In the genomic region with DNA sequence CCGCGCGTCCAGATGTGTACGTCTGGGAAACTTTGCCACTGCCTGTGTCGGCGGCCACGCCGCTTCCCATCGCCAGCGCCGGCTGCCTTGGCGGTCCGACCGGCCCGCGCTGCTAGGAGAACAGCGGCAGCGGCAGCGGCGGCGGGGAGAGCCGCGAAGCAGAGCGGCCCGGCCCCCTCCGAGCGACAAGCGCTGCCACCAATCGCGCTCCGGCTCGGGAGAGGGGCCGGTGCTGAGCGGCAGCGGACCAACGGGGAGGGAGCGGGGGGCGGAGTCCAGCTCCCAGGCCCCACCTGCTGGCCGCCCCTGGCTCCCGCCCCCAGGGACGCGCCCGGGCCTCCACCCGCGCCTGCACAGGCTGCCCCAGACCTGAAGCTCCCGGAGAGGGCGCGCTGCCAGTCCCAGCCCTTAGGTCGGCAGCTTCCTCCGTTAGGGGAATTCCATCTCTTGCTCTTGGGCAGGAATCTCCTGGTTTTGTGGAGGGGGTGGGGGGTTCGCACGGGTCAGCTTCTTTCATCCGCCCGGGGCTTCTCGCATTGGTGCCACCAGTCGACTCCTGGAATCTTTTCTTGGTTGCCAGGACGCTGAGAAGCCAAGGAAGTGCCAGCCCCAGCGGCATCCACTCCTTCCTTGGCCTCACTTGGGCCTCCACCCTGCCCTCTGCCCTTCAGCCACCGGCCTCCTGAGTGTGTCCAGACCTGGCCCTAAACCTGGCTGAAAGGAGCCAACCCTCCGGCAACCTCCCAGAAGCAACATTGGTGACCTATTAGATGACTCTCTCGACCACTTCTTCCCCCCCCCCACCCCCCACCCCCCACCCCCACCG, we compare ENCODE assay signal across 8 cellular contexts. TPM values are rescaled to one million over a fixed set of nuclear protein-coding genes. Genes with fewer than 3 reads are reported as not detected.
DNase-seq lines count a peak whose midpoint lies in the region; ATAC-seq and TF ChIP-seq lines count a peak whose summit lies in the region.

A gene (minus strand): TSS at position 125 of the 826 bp plus-strand sequence.

- peak within 1 kb of the TSS; percentile 60 for H3K27ac ChIP-seq in epithelial cell of prostate

- peak within 1 kb of the TSS; percentile 96 for H3K4me3 Mint-ChIP-seq in Calu3 (ENCODE audit: low read depth, unreplicated experiment)

- no peaks in the 10 kb centered on the region for H3K27me3 Mint-ChIP-seq in Calu3 (ENCODE audit: unreplicated experiment)

- DNase-seq in Calu3 (peak; percentile 97), HT-29 (ENCODE audit: low spot score) (peak; percentile 94), NOMO-1 treated with dmso at 0.1 percent for 144 hours (lab: John Stamatoyannopoulos, UW; ENCODE audit: unreplicated experiment) (peak; percentile 82), activated T-cell treated with anti-CD3 and anti-CD28 coated beads for 48 hours (ENCODE audit: low read depth) (peak; percentile 86), epithelial cell of prostate (ENCODE audit: low read depth, low spot score) (peak; percentile 86), mucosa of gallbladder (ENCODE audit: low spot score) (peak; percentile 91)
- DNase-seq in stimulated activated CD8-positive, alpha-beta memory T cell treated with anti-CD3 and anti-CD28 coated beads, Interleukin-4, amount 100 ng/mL, for 1 hour (ENCODE audit: low read depth in 2 of 2, low spot score in 1 of 2): peak; percentile 4 to 12

- intact Hi-C loops in Calu3 (cut with micrococcal nuclease; ENCODE audit: unreplicated experiment): loop anchor here (5.0 to 10.0 kb wide), 2 partner anchors 165 to 587 kb away; no protein-coding TSS in a partner anchor

- ATAC-seq in GM21367 (IDR thresholded peaks at IDR 0.05; ENCODE audit: unreplicated experiment): peak; percentile 96

- H3K36me3 Mint-ChIP-seq in Calu3 (ENCODE audit: insufficient read depth, unreplicated experiment): peaks cover 26% of the 10 kb centered on the region

- BruUV-seq in Calu3 (replicated peaks; lab: Mats Ljungman, UMichigan): no TSS peak

- peaks cover 22% of the 10 kb centered on the region for H3K4me1 Mint-ChIP-seq in Calu3 (ENCODE audit: low read depth, unreplicated experiment)

- CTCF ChIA-PET in Calu3 (lab: Charles Lee): interaction anchor here (0.6 to 1.6 kb wide), 11 partner anchors 15 to 594 kb away, joined by 3 to 7 read pairs (median 3); no protein-coding TSS in a partner anchor

- H3K9me3 Mint-ChIP-seq in Calu3 (ENCODE audit: low read depth, unreplicated experiment): no peaks in the 10 kb centered on the region

- TF ChIP-seq CTCF in Calu3 (IDR thresholded peaks at IDR 0.05; ENCODE audit: unreplicated experiment): peak; percentile 50

- H3K27ac Mint-ChIP-seq in Calu3 (ENCODE audit: unreplicated experiment): peak within 1 kb of the TSS; percentile 30

RNA-seq across cellular contexts. Expression of the gene that starts here (rescaled TPM):
- 9.2 and 9.9 TPM in 2 replicates for total RNA-seq in Calu3 (2022)
- total RNA-seq in HT-29 (2014; rRNA removed; shearing (Covaris generic)): 0.18 and 0.44 TPM in 2 replicates
- total RNA-seq in mucosa of gallbladder: 20.0 TPM

Comparison
In these comparisons a context has a peak if more than half of its experiments do, and no peak if none do; other contexts are left out.
1. Peak in every context shown above with its lines: DNase-seq, ATAC-seq and H3K27ac ChIP-seq.
2. Peak in DNase-seq in HT-29; RNA of the gene not detected or under 1 TPM.
3. DNase-seq: peak in every context shown above with its lines; median percentile 97 in Calu3; 94 in HT-29; 91 in mucosa of gallbladder; 86 in activated T-cell treated with anti-CD3 and anti-CD28 coated beads for 48 hours; 86 in epithelial cell of prostate; 82 in NOMO-1 treated with dmso at 0.1 percent for 144 hours; 8 in stimulated activated CD8-positive, alpha-beta memory T cell treated with anti-CD3 and anti-CD28 coated beads, Interleukin-4, amount 100 ng/mL, for 1 hour.